19 cellular contexts compared by ENCODE assay signal in the genomic region with DNA sequence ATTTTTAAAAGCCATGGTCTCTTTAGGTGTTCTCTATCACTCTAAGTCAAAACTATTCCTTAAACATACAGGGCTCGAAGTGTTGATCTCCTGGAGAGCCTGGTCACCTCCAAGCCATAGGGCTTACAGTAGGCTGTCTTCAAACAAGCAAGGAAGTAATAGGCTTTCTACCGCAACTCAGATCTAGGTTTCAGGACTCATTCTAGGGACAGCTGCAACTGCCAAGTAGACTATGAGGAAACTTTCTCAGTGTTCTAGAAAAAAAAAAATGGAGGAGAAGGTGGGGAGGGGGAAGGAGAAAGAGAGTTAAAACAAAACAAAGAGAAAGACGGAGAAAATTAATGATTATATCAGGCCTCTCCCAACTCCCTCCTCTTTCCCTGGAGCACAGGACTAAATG.
DNase-seq lines count a peak whose midpoint lies in the region; ATAC-seq and TF ChIP-seq lines count a peak whose summit lies in the region.
"Had no signal": no experiment of that assay in that cellular context is flagged by ENCODE, and none has a peak within 500 bp of the region (broad histone marks: within the 10 kb centered on the region; RNA-seq: fewer than 3 reads in every experiment).

No MANE protein-coding gene starts in this region.

- H3K36me3 ChIP-seq in HEK293 (ENCODE audit: control insufficient read depth in 2 of 2, insufficient read depth in 1 of 2, low read length in 2 of 2) = no peaks in the 10 kb centered on the region

- no peak for TF ChIP-seq CTCF in HEK293 (tag by site-specific recombination; IDR thresholded peaks at IDR 0.05)

- H3K4me1 ChIP-seq in HEK293 (ENCODE audit: control insufficient read depth, insufficient read depth, low read length) = no peaks in the 10 kb centered on the region

- ATAC-seq in activated naive CD8-positive, alpha-beta T cell treated with anti-CD3 and anti-CD28 coated beads, Interleukin-2, amount 10 ng/mL, durations not matched to agents 7 days and 5 days (ENCODE audit: low read depth) = no peak
- ATAC-seq in activated naive CD8-positive, alpha-beta T cell treated with anti-CD3 and anti-CD28 coated beads, Interleukin-2, amount 50 U/mL, for 24 hours = no peak
- ATAC-seq in naive thymus-derived CD8-positive, alpha-beta T cell = no peak
- ATAC-seq in GM21367 (IDR thresholded peaks at IDR 0.05; ENCODE audit: unreplicated experiment) = no peak
- ATAC-seq: HepG2 had no signal

- no peak for DNase-seq in activated naive CD8-positive, alpha-beta T cell treated with anti-CD3 and anti-CD28 coated beads, Interleukin-2, amount 10 ng/mL, durations not matched to agents 7 days and 5 days
- DNase-seq in activated naive CD8-positive, alpha-beta T cell treated with anti-CD3 and anti-CD28 coated beads, Interleukin-2, amount 50 U/mL, for 24 hours = no peak
- DNase-seq in amniotic epithelial cell (ENCODE audit: low read depth) (peak; percentile 11), RPMI8226 (no peak)
- DNase-seq in naive thymus-derived CD8-positive, alpha-beta T cell = no peak
- DNase-seq: ACHN, C1 segment of cervical spinal cord, COR-L47, GDM1, KG1, NCI-H1417 treated with DMSO at 0.1 percent for 48 hours, NCI-H187 treated with DMSO at 0.1 percent for 48 hours, NCI-H2227 treated with DMSO at 0.1 percent for 48 hours, NCI-H524, NCI-H82, SIG-M5 had no signal

- H3K9me3 ChIP-seq in HEK293 (ENCODE audit: control insufficient read depth, insufficient read depth, low read depth, low read length) = no peaks in the 10 kb centered on the region

- H3K4me1 Mint-ChIP-seq in activated naive CD8-positive, alpha-beta T cell treated with anti-CD3 and anti-CD28 coated beads, Interleukin-2, amount 10 ng/mL, durations not matched to agents 7 days and 5 days = peaks cover 43% of the 10 kb centered on the region
- H3K4me1 Mint-ChIP-seq in activated naive CD8-positive, alpha-beta T cell treated with anti-CD3 and anti-CD28 coated beads, Interleukin-2, amount 50 U/mL, for 24 hours = peaks cover 39% of the 10 kb centered on the region
- H3K4me1 Mint-ChIP-seq in naive thymus-derived CD8-positive, alpha-beta T cell = peaks cover 34 to 60% (median 52%) of the 10 kb centered on the region in 4 donors

- H3K27ac ChIP-seq in HEK293 (ENCODE audit: extremely low read depth, low read depth, low read length) = no peak overlapping the region

- H3K4me3 Mint-ChIP-seq in activated naive CD8-positive, alpha-beta T cell treated with anti-CD3 and anti-CD28 coated beads, Interleukin-2, amount 10 ng/mL, durations not matched to agents 7 days and 5 days = no peak overlapping the region
- H3K4me3 Mint-ChIP-seq in activated naive CD8-positive, alpha-beta T cell treated with anti-CD3 and anti-CD28 coated beads, Interleukin-2, amount 50 U/mL, for 24 hours = no peak overlapping the region
- H3K4me3 Mint-ChIP-seq in naive thymus-derived CD8-positive, alpha-beta T cell = peak overlapping the region in 1 of 10 donors; percentile 19

- H3K9me3 Mint-ChIP-seq in activated naive CD8-positive, alpha-beta T cell treated with anti-CD3 and anti-CD28 coated beads, Interleukin-2, amount 10 ng/mL, durations not matched to agents 7 days and 5 days = no peaks in the 10 kb centered on the region
- no peaks in the 10 kb centered on the region for H3K9me3 Mint-ChIP-seq in activated naive CD8-positive, alpha-beta T cell treated with anti-CD3 and anti-CD28 coated beads, Interleukin-2, amount 50 U/mL, for 24 hours
- H3K9me3 Mint-ChIP-seq in naive thymus-derived CD8-positive, alpha-beta T cell = no peaks in the 10 kb centered on the region

- H3K27ac Mint-ChIP-seq in activated naive CD8-positive, alpha-beta T cell treated with anti-CD3 and anti-CD28 coated beads, Interleukin-2, amount 10 ng/mL, durations not matched to agents 7 days and 5 days = peak overlapping the region; percentile 52
- no peak overlapping the region for H3K27ac Mint-ChIP-seq in activated naive CD8-positive, alpha-beta T cell treated with anti-CD3 and anti-CD28 coated beads, Interleukin-2, amount 50 U/mL, for 24 hours
- peak overlapping the region in 9 of 10 donors; percentile 16 to 85 (median 70) for H3K27ac Mint-ChIP-seq in naive thymus-derived CD8-positive, alpha-beta T cell

- H3K36me3 Mint-ChIP-seq in activated naive CD8-positive, alpha-beta T cell treated with anti-CD3 and anti-CD28 coated beads, Interleukin-2, amount 10 ng/mL, durations not matched to agents 7 days and 5 days = no peaks in the 10 kb centered on the region
- H3K36me3 Mint-ChIP-seq in activated naive CD8-positive, alpha-beta T cell treated with anti-CD3 and anti-CD28 coated beads, Interleukin-2, amount 50 U/mL, for 24 hours (ENCODE audit: low read depth) = peaks cover 3% of the 10 kb centered on the region
- H3K36me3 Mint-ChIP-seq in naive thymus-derived CD8-positive, alpha-beta T cell = no peaks in the 10 kb centered on the region

- POLR2A ChIA-PET in activated naive CD8-positive, alpha-beta T cell treated with anti-CD3 and anti-CD28 coated beads, Interleukin-2, amount 10 ng/mL, durations not matched to agents 7 days and 5 days (lab: Charles Lee) = interaction anchor here (0.7 kb wide), 1 partner anchor 367 kb away, joined by 3 read pairs; no protein-coding TSS in a partner anchor
- POLR2A ChIA-PET in HEK293 (lab: Yijun Ruan, JAX) = no interaction called here
- POLR2A ChIA-PET in naive thymus-derived CD8-positive, alpha-beta T cell (lab: Charles Lee) = no interaction called here

- H3K4me3 ChIP-seq in HEK293 (ENCODE audit: low read depth, low read length) = no peak overlapping the region

- CTCF ChIA-PET in HEK293 (lab: Yijun Ruan, JAX) = no interaction called here

- H3K27me3 Mint-ChIP-seq in activated naive CD8-positive, alpha-beta T cell treated with anti-CD3 and anti-CD28 coated beads, Interleukin-2, amount 10 ng/mL, durations not matched to agents 7 days and 5 days = no peaks in the 10 kb centered on the region
- no peaks in the 10 kb centered on the region for H3K27me3 Mint-ChIP-seq in activated naive CD8-positive, alpha-beta T cell treated with anti-CD3 and anti-CD28 coated beads, Interleukin-2, amount 50 U/mL, for 24 hours
- H3K27me3 Mint-ChIP-seq in naive thymus-derived CD8-positive, alpha-beta T cell = no peaks in the 10 kb centered on the region

TF ChIP-seq in HEK293, 187 proteins besides CTCF, POLR2A, EP300 and RAD21:
- TF ChIP-seq REST (tag by site-specific recombination; IDR thresholded peaks at IDR 0.05) (peak; percentile 43; the same call in 1 of the 2 replicates), ZNF416 (tag by site-specific recombination; IDR thresholded peaks at IDR 0.05) (no peak)
TF ChIP-seq in HEK293: peak in this region for 1.
